Comparison of ENCODE assay signal across 9 cellular contexts in genomic region chr10:86888585-86889381, GRCh38.
A peak's percentile ranks its signal among the peaks of the same experiment; 100 is the strongest.
DNase-seq lines count a peak whose midpoint lies in the region; ATAC-seq and TF ChIP-seq lines count a peak whose summit lies in the region.
"Had no signal": no experiment of that assay in that cellular context is flagged by ENCODE, and none has a peak within 500 bp of the region (broad histone marks: within the 10 kb centered on the region; RNA-seq: fewer than 3 reads in every experiment).

No MANE protein-coding gene starts in this region.

- H3K27ac Mint-ChIP-seq in brain: peak overlapping the region in 4 of 5 experiments; percentile 36 to 83 (median 57)

- peaks cover 19% of the 10 kb centered on the region for H3K4me1 ChIP-seq in Karpas-422 (ENCODE audit: low read length)
- peaks cover 22% of the 10 kb centered on the region for H3K4me1 ChIP-seq in psoas muscle
- peaks cover 0 to 21% (median 7%) of the 10 kb centered on the region in 4 donors for H3K4me1 ChIP-seq in stomach
- no peaks in the 10 kb centered on the region for H3K4me1 ChIP-seq in hepatocyte (ENCODE audit: insufficient read depth)

- DNase-seq in Karpas-422 (peak; percentile 78), psoas muscle (no peak), stomach (no peak), hepatocyte (ENCODE audit: low spot score) (no peak), WERI-Rb-1 (no peak)

- H3K36me3 Mint-ChIP-seq in brain: peaks cover 41% of the 10 kb centered on the region

- H3K4me3 Mint-ChIP-seq in brain: no peak overlapping the region

- H3K4me1 Mint-ChIP-seq in brain: peaks cover 14% of the 10 kb centered on the region

- H3K36me3 ChIP-seq in Karpas-422 (ENCODE audit: insufficient read depth, low read length) (no peaks in the 10 kb centered on the region), psoas muscle (ENCODE audit: insufficient read depth in 1 of 2, low read depth in 1 of 2) (peaks cover 0 to 18% of the 10 kb centered on the region in 2 donors), stomach (peaks cover 8 to 24% (median 18%) of the 10 kb centered on the region in 4 donors), hepatocyte (replicated peaks; ENCODE audit: insufficient read depth, low read depth) (no peaks in the 10 kb centered on the region), WERI-Rb-1 (peaks cover 22% of the 10 kb centered on the region)

- no peaks in the 10 kb centered on the region for H3K9me2 ChIP-seq in Karpas-422 (replicated peaks; ENCODE audit: insufficient read depth, low read length)
- no peaks in the 10 kb centered on the region for H3K9me2 ChIP-seq in hepatocyte (replicated peaks; ENCODE audit: insufficient read depth)

- no peak for TF ChIP-seq EP300 in stomach (IDR thresholded peaks at IDR 0.05)

- intact Hi-C loops in psoas muscle (cut with DNase I) (loop anchor here in 1 of 2 donors (10.0 kb wide), 1 partner anchor 54 kb away; no protein-coding TSS in a partner anchor), stomach (cut with DNase I; ENCODE audit: low total_unique reads) (no loop called here)

- H4K20me1 ChIP-seq in Karpas-422 (ENCODE audit: insufficient read depth, low read depth, low read length) (no peaks in the 10 kb centered on the region), hepatocyte (ENCODE audit: insufficient read depth, poor library complexity, severe bottlenecking) (peaks cover 13% of the 10 kb centered on the region)

- H3K27ac ChIP-seq in Karpas-422 (ENCODE audit: low read length) (peak overlapping the region; percentile 71), psoas muscle (peak overlapping the region; percentile 69), stomach (peak overlapping the region in 2 of 5 donors; percentile 27 to 34), hepatocyte (no peak overlapping the region), WERI-Rb-1 (no peak overlapping the region)

- H3K4me3 ChIP-seq in Karpas-422 (ENCODE audit: low read length) (no peak overlapping the region), psoas muscle (no peak overlapping the region), stomach (no peak overlapping the region), hepatocyte (no peak overlapping the region), WERI-Rb-1 (ENCODE audit: low read depth, low read length) (no peak overlapping the region)
- H3K4me3 ChIP-seq: skin epidermis had no signal

- H3K9me3 ChIP-seq in Karpas-422 (ENCODE audit: low read length): no peaks in the 10 kb centered on the region
- H3K9me3 ChIP-seq in psoas muscle: no peaks in the 10 kb centered on the region
- no peaks in the 10 kb centered on the region for H3K9me3 ChIP-seq in stomach
- H3K9me3 ChIP-seq in hepatocyte (ENCODE audit: low read depth): no peaks in the 10 kb centered on the region
- no peaks in the 10 kb centered on the region for H3K9me3 ChIP-seq in WERI-Rb-1 (ENCODE audit: severe bottlenecking)

- no peak for TF ChIP-seq POLR2A in stomach (IDR thresholded peaks at IDR 0.05)

- no peaks in the 10 kb centered on the region for H3K27me3 ChIP-seq in Karpas-422 (ENCODE audit: low read length)
- H3K27me3 ChIP-seq in psoas muscle (ENCODE audit: insufficient read depth in 3 of 3, low read length in 2 of 3): no peaks in the 10 kb centered on the region
- H3K27me3 ChIP-seq in stomach: no peaks in the 10 kb centered on the region
- no peaks in the 10 kb centered on the region for H3K27me3 ChIP-seq in hepatocyte
- H3K27me3 ChIP-seq in WERI-Rb-1 (ENCODE audit: insufficient read depth, low read depth, severe bottlenecking): no peaks in the 10 kb centered on the region

- 52 to 55% (median 52%) methylated on average over 7 of the region's 7 CpGs for WGBS in psoas muscle, 3 donors
- 61 to 70% (median 65%) methylated on average over 7 of the region's 7 CpGs for WGBS in stomach, 5 donors
- WGBS in hepatocyte (ENCODE audit: low lambda C conversion rate, missing lambda C conversion rate): 84% methylated on average over 7 of the region's 7 CpGs

- peak overlapping the region; percentile 3; the same call in 1 of the 2 replicates for H3K9ac ChIP-seq in Karpas-422 (ENCODE audit: low read length)

- no peak for TF ChIP-seq CTCF in brain (conservative IDR thresholded peaks at IDR 0.05)
- no peak for TF ChIP-seq CTCF in psoas muscle (IDR thresholded peaks at IDR 0.05)
- TF ChIP-seq CTCF in stomach (IDR thresholded peaks at IDR 0.05): no peak
- TF ChIP-seq CTCF in hepatocyte (IDR thresholded peaks at IDR 0.05; ENCODE audit: poor library complexity): no peak
- TF ChIP-seq CTCF in WERI-Rb-1 (IDR thresholded peaks at IDR 0.05; ENCODE audit: low read depth, low read length): no peak

- H3K79me2 ChIP-seq in Karpas-422 (ENCODE audit: low read length): no peaks in the 10 kb centered on the region
- peaks cover 36% of the 10 kb centered on the region for H3K79me2 ChIP-seq in hepatocyte

- H3K27me3 Mint-ChIP-seq in brain: no peaks in the 10 kb centered on the region

- H2AFZ ChIP-seq in Karpas-422 (ENCODE audit: low read length) (no peak overlapping the region), hepatocyte (no peak overlapping the region)

- no peaks in the 10 kb centered on the region for H3K9me3 Mint-ChIP-seq in brain

- H3K4me2 ChIP-seq in Karpas-422 (ENCODE audit: low read depth, low read length, poor library complexity, severe bottlenecking) (peak overlapping the region; percentile 49), hepatocyte (no peak overlapping the region)

- ATAC-seq in GM18499 (IDR thresholded peaks at IDR 0.05; ENCODE audit: insufficient read depth, unreplicated experiment) (peak; percentile 97), GM21825 (IDR thresholded peaks at IDR 0.05; ENCODE audit: unreplicated experiment) (peak; percentile 99), psoas muscle (peak; percentile 74 to 89 (median 83))

Comparison
In these comparisons a context has a peak if more than half of its experiments do, and no peak if none do; other contexts are left out.
1. H3K27ac ChIP-seq: peak in Karpas-422 (single experiment) and psoas muscle (single experiment); none in hepatocyte (single experiment) and WERI-Rb-1 (single experiment).
2. Peak in every context shown above with its lines, with median percentiles within 50 percentile points of each other: ATAC-seq.